In genomic region chr18:73365018-73365417, GRCh38 we compare ENCODE assay signal across 19 cellular contexts.
DNase-seq lines count a peak whose midpoint lies in the region; ATAC-seq and TF ChIP-seq lines count a peak whose summit lies in the region.
"Had no signal": no experiment of that assay in that cellular context is flagged by ENCODE, and none has a peak within 500 bp of the region (broad histone marks: within the 10 kb centered on the region; RNA-seq: fewer than 3 reads in every experiment).

No MANE protein-coding gene starts in this region.

- TF ChIP-seq POLR2A in IMR-90 (IDR thresholded peaks at IDR 0.05; ENCODE audit: low read depth, low read length) = no peak

- H3K56ac ChIP-seq in IMR-90 (ENCODE audit: extremely low read depth, insufficient read depth, low read length) = no peak overlapping the region

- H3K36me3 ChIP-seq in IMR-90 (ENCODE audit: control insufficient read depth, insufficient read depth, low read length) (no peaks in the 10 kb centered on the region), brain microvascular endothelial cell (replicated peaks) (no peaks in the 10 kb centered on the region)
- H3K36me3 ChIP-seq: neural progenitor cell had no signal

- no peak overlapping the region for H4K8ac ChIP-seq in IMR-90 (ENCODE audit: low read depth in 2 of 2, low read length in 2 of 2)

- H4K5ac ChIP-seq in IMR-90 (ENCODE audit: low read depth, low read length) = no peak overlapping the region

- H3K23ac ChIP-seq in IMR-90 (ENCODE audit: low read depth, low read length) = no peak overlapping the region

- POLR2A ChIA-PET in IMR-90 (lab: Charles Lee; ENCODE audit: unreplicated experiment) = interaction anchor here (0.6 kb wide), 1 partner anchor 637 kb away, joined by 4 read pairs; no protein-coding TSS in a partner anchor

- H3K18ac ChIP-seq in IMR-90 (ENCODE audit: low read depth, low read length) = no peak overlapping the region

- peak; percentile 11 for DNase-seq in AG09319 (ENCODE audit: extremely low read depth, low read depth)
- peak; percentile 95 for DNase-seq in IMR-90
- peak; percentile 72 for DNase-seq in brain microvascular endothelial cell
- peak; percentile 40 for DNase-seq in kidney tubule cell (ENCODE audit: low spot score)
- no peak for DNase-seq in activated CD4-positive, alpha-beta T cell treated with anti-CD3 and anti-CD28 coated beads, Interleukin-2, amount 50 U/mL, for 1 hour
- no peak for DNase-seq in effector CD8-positive, alpha-beta T cell (lab: John Stamatoyannopoulos, UW)
- no peak for DNase-seq in activated gamma-delta T cell (lab: John Stamatoyannopoulos, UW)
- DNase-seq: activated CD4-positive, alpha-beta T cell treated with anti-CD3 and anti-CD28 coated beads, Interleukin-2, amount 10 ng/mL, durations not matched to agents 7 days and 5 days; activated naive CD4-positive, alpha-beta T cell; COR-L47; NCI-H69; OCI-M1; retina had no signal

- H3K9ac ChIP-seq in IMR-90 (ENCODE audit: low read depth, low read length) = no peak overlapping the region
- H3K9ac ChIP-seq: neural progenitor cell had no signal

- H4K20me1 ChIP-seq in IMR-90 (ENCODE audit: insufficient read depth, low read length) = no peaks in the 10 kb centered on the region

- peak; percentile 79 for ATAC-seq in IMR-90 (ENCODE audit: low read depth)
- ATAC-seq in HG03196 (IDR thresholded peaks at IDR 0.05; ENCODE audit: unreplicated experiment) = no peak
- ATAC-seq: esophagus mucosa, GM12878, left lobe of liver had no signal

- H2AK5ac ChIP-seq in IMR-90 (ENCODE audit: low read depth, low read length) = no peak overlapping the region

- no peak for TF ChIP-seq RAD21 in IMR-90 (IDR thresholded peaks at IDR 0.05; ENCODE audit: low read length)

- H3K4me3 ChIP-seq in IMR-90 (ENCODE audit: insufficient read depth, low read depth, low read length) = no peak overlapping the region
- no peak overlapping the region for H3K4me3 ChIP-seq in brain microvascular endothelial cell (ENCODE audit: low read depth, low read length)
- H3K4me3 ChIP-seq: GM12878, neural progenitor cell, SK-N-MC had no signal

- no peak overlapping the region for H2BK5ac ChIP-seq in IMR-90 (ENCODE audit: low read depth, low read length, poor library complexity, severe bottlenecking)

- intact Hi-C loops in IMR-90 (cut with micrococcal nuclease) = no loop called here

- CTCF ChIA-PET in IMR-90 (lab: Yijun Ruan, JAX) = no interaction called here

- no TSS peak for BruUV-seq in IMR-90 (replicated peaks; lab: Mats Ljungman, UMichigan)

- no peak overlapping the region for H2BK15ac ChIP-seq in IMR-90 (ENCODE audit: low read depth, low read length)

- in situ Hi-C loops in IMR-90 (cut with MboI; ENCODE audit: low sequenced_read_pairs) (no loop called here), brain microvascular endothelial cell (cut with HindIII; ENCODE audit: low pct_ligation_motif_present, low sequenced_read_pairs) (no loop called here)

- no peak overlapping the region for H3K14ac ChIP-seq in IMR-90 (replicated peaks; ENCODE audit: low read depth, low read length)

- no peak overlapping the region for H3K4me2 ChIP-seq in IMR-90 (ENCODE audit: low read depth, low read length)
- H3K4me2 ChIP-seq: neural progenitor cell had no signal

- TF ChIP-seq CTCF in AG09319 (IDR thresholded peaks at IDR 0.05; ENCODE audit: low read depth, low read length) (no peak), IMR-90 (conservative IDR thresholded peaks at IDR 0.05; ENCODE audit: low read depth, low read length) (no peak), brain microvascular endothelial cell (IDR thresholded peaks at IDR 0.05; ENCODE audit: low read depth, low read length, missing control alignments) (no peak)

- no peak overlapping the region for H2BK120ac ChIP-seq in IMR-90 (ENCODE audit: low read depth, low read length)

- no peak overlapping the region for H2AK9ac ChIP-seq in IMR-90 (replicated peaks; ENCODE audit: low read depth, low read length, poor library complexity)

- no peaks in the 10 kb centered on the region; the same call in 1 of the 2 replicates for H3K4me1 ChIP-seq in IMR-90 (ENCODE audit: control insufficient read depth, insufficient read depth, low read length)
- H3K4me1 ChIP-seq: neural progenitor cell had no signal

- no peak overlapping the region for H2BK20ac ChIP-seq in IMR-90 (ENCODE audit: low read depth, low read length)

- peak overlapping the region; percentile 66 for H2AFZ ChIP-seq in IMR-90 (replicated peaks; ENCODE audit: low read length, poor library complexity)
- H2AFZ ChIP-seq: neural progenitor cell had no signal

- H4K91ac ChIP-seq in IMR-90 (ENCODE audit: insufficient read depth, low read depth, low read length) = no peak overlapping the region

- no peak overlapping the region for H3K4ac ChIP-seq in IMR-90 (ENCODE audit: low read depth, low read length)

- no peaks in the 10 kb centered on the region for H3K9me1 ChIP-seq in IMR-90 (ENCODE audit: insufficient read depth, low read length)

- H3K27ac ChIP-seq in IMR-90 (ENCODE audit: insufficient read depth, low read length) = no peak overlapping the region
- H3K27ac ChIP-seq in brain microvascular endothelial cell = no peak overlapping the region
- H3K27ac ChIP-seq: neural progenitor cell, SK-N-MC had no signal

- dilution Hi-C loops in IMR-90 (cut with HindIII; ENCODE audit: low sequenced_read_pairs, unreplicated experiment) = no loop called here

- 0% methylated on average over 1 of the region's 4 CpGs; no CpG with 5 or more reads in 1 of the 2 experiments for WGBS in IMR-90 (ENCODE audit: extremely low coverage in 2 of 2, insufficient read length in 1 of 2), 2 experiments

- H3K79me1 ChIP-seq in IMR-90 (ENCODE audit: low read depth in 1 of 2, low read length in 2 of 2) = no peaks in the 10 kb centered on the region

- H3K9me3 ChIP-seq in IMR-90 (ENCODE audit: control insufficient read depth, insufficient read depth, low read length) = no peaks in the 10 kb centered on the region

- no peaks in the 10 kb centered on the region for H3K27me3 ChIP-seq in IMR-90 (ENCODE audit: control insufficient read depth, insufficient read depth, low read length)
- H3K27me3 ChIP-seq in brain microvascular endothelial cell (replicated peaks) = no peaks in the 10 kb centered on the region
- H3K27me3 ChIP-seq: neural progenitor cell had no signal

TF ChIP-seq in IMR-90, 13 proteins besides CTCF, POLR2A, EP300 and RAD21:
- TF ChIP-seq RFX5 (IDR thresholded peaks at IDR 0.05; ENCODE audit: low read depth, low read length) (no peak), MXI1 (IDR thresholded peaks at IDR 0.05; ENCODE audit: borderline replicate concordance, low read depth, low read length) (no peak), BHLHE40 (IDR thresholded peaks at IDR 0.05; ENCODE audit: low read depth, low read length) (peak; percentile 51), CEBPB (IDR thresholded peaks at IDR 0.05; ENCODE audit: low read depth, low read length) (peak; percentile 3; the same call in 1 of the 2 replicates), RCOR1 (IDR thresholded peaks at IDR 0.05; ENCODE audit: insufficient replicate concordance, low read length) (no peak), MAZ (IDR thresholded peaks at IDR 0.05; ENCODE audit: borderline replicate concordance, low read depth, low read length) (no peak), NFE2L2 (IDR thresholded peaks at IDR 0.05; ENCODE audit: low read depth, low read length) (0 out of 2 replicates have a peak, but pooled peaks have one; percentile 25), SMC3 (IDR thresholded peaks at IDR 0.05; ENCODE audit: low read depth, low read length) (no peak), CHD1 (IDR thresholded peaks at IDR 0.05; ENCODE audit: low read depth, low read length) (no peak), MAFK (IDR thresholded peaks at IDR 0.05; ENCODE audit: low read depth, low read length) (no peak), FOS (IDR thresholded peaks at IDR 0.05; ENCODE audit: low read depth, low read length) (peak; percentile 29; the same call in 1 of the 2 replicates)
- TF ChIP-seq, protein P1, sequence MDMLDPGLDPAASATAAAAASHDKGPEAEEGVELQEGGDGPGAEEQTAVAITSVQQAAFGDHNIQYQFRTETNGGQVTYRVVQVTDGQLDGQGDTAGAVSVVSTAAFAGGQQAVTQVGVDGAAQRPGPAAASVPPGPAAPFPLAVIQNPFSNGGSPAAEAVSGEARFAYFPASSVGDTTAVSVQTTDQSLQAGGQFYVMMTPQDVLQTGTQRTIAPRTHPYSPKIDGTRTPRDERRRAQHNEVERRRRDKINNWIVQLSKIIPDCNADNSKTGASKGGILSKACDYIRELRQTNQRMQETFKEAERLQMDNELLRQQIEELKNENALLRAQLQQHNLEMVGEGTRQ (IDR thresholded peaks at IDR 0.05; ENCODE audit: low read depth, low read length) = peak; percentile 3; the same call in 1 of the 2 replicates
- TF ChIP-seq, protein P2, sequence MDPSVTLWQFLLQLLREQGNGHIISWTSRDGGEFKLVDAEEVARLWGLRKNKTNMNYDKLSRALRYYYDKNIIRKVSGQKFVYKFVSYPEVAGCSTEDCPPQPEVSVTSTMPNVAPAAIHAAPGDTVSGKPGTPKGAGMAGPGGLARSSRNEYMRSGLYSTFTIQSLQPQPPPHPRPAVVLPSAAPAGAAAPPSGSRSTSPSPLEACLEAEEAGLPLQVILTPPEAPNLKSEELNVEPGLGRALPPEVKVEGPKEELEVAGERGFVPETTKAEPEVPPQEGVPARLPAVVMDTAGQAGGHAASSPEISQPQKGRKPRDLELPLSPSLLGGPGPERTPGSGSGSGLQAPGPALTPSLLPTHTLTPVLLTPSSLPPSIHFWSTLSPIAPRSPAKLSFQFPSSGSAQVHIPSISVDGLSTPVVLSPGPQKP (IDR thresholded peaks at IDR 0.05; ENCODE audit: borderline replicate concordance, low read depth, low read length) = no peak

Comparison
In these comparisons a context has a peak if more than half of its experiments do, and no peak if none do; other contexts are left out.
1. DNase-seq: peak in AG09319 (single experiment), IMR-90 (single experiment), brain microvascular endothelial cell (single experiment) and kidney tubule cell (single experiment); none in activated CD4-positive, alpha-beta T cell treated with anti-CD3 and anti-CD28 coated beads, Interleukin-2, amount 50 U/mL, for 1 hour (single experiment), effector CD8-positive, alpha-beta T cell (single experiment) and activated gamma-delta T cell (single experiment).